ENCODE assay signal across 18 cellular contexts in the genomic region with DNA sequence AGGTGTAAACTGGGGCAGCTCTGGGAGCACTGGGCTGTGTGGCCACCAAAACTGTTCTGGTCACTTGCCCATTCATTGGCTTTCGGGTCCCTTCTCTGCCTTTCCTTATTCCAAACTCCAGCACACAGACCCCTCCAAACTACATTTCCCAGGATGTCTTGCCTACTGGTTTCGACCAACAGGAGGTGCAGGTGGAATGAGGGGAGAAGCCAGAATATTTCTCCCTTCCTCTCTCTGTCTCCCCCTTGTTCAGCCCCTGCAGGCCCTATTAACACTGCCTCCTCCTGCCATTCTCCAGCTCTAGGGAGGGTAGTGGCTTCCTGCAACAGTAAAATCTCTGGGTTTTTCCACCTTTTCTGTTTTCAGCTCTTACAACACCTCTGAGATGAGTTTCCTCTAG. TPM values are rescaled to one million over a fixed set of nuclear protein-coding genes. Genes with fewer than 3 reads are reported as not detected.
"Had no signal": no experiment of that assay in that cellular context is flagged by ENCODE, and none has a peak within 500 bp of the region (broad histone marks: within the 10 kb centered on the region; RNA-seq: fewer than 3 reads in every experiment).

No MANE protein-coding gene starts in this region.

- H3K27me3 ChIP-seq: esophagus muscularis mucosa, hepatocyte, ovary had no signal

- H3K36me3 ChIP-seq: ovary, sigmoid colon, thoracic aorta had no signal

- H3K9me3 ChIP-seq: esophagus muscularis mucosa, mucosa of descending colon, ovary, sigmoid colon, thoracic aorta had no signal

- DNase-seq: activated CD4-positive, CD25-positive, alpha-beta regulatory T cell treated with anti-CD3 and anti-CD28 coated beads, Interleukin-2, amount 50 U/mL, for 72 hours; activated naive CD8-positive, alpha-beta T cell treated with anti-CD3 and anti-CD28 coated beads, Interleukin-2, amount 10 ng/mL, durations not matched to agents 7 days and 5 days; central memory CD4-positive, alpha-beta T cell; effector CD4-positive, alpha-beta T cell; left ventricle myocardium superior; mucosa of descending colon; naive thymus-derived CD4-positive, alpha-beta T cell; ovary; sigmoid colon; stimulated activated CD4-positive, alpha-beta T cell treated with anti-CD3 and anti-CD28 coated beads, Interleukin-1b, Interleukin-23, amount 100 ng/mL, for 48 hours; T-helper 9 cell had no signal

- H3K4me1 ChIP-seq: esophagus muscularis mucosa, sigmoid colon had no signal

- H3K4me3 ChIP-seq: coronary artery, esophagus muscularis mucosa, hepatocyte, mucosa of descending colon, ovary, sigmoid colon, thoracic aorta had no signal

- ATAC-seq: left ventricle myocardium superior; mucosa of descending colon; naive thymus-derived CD4-positive, alpha-beta T cell had no signal

- H3K27ac ChIP-seq: coronary artery, esophagus muscularis mucosa, hepatocyte, ovary, sigmoid colon, thoracic aorta had no signal

- H2AFZ ChIP-seq: hepatocyte had no signal

- H3K4me2 ChIP-seq: hepatocyte had no signal

- H3K79me2 ChIP-seq: hepatocyte had no signal

RNA-seq across cellular contexts. Expression of a gene that starts 18.8 kb away (rescaled TPM):
- total RNA-seq: activated CD8-positive, alpha-beta memory T cell treated with anti-CD3 and anti-CD28 coated beads for 36 hours; activated naive CD8-positive, alpha-beta T cell treated with anti-CD3 and anti-CD28 coated beads, Interleukin-2, amount 10 ng/mL, durations not matched to agents 7 days and 5 days; activated T-helper 1 cell treated with anti-CD3 and anti-CD28 coated beads, Interleukin-12 subunit alpha, Interleukin-12 subunit beta, Interleukin-2, Interleukin-4 antibody, amounts not matched to agents 30 ng/mL and 10 ng/mL and 1 ng/mL, durations not matched to agents 14 hours and 24 hours and 36 hours; naive thymus-derived CD4-positive, alpha-beta T cell; pulmonary artery endothelial cell had no signal
- polyA plus RNA-seq: naive thymus-derived CD4-positive, alpha-beta T cell had no signal
